9 cellular contexts compared by ENCODE assay signal in genomic region chr12:47408171-47408871, GRCh38.
DNase-seq lines count a peak whose midpoint lies in the region; ATAC-seq and TF ChIP-seq lines count a peak whose summit lies in the region.
"Had no signal": no experiment of that assay in that cellular context is flagged by ENCODE, and none has a peak within 500 bp of the region (broad histone marks: within the 10 kb centered on the region; RNA-seq: fewer than 3 reads in every experiment).

No MANE protein-coding gene starts in this region.

- H2AFZ ChIP-seq in IMR-90 (replicated peaks; ENCODE audit: low read length, poor library complexity) = no peak overlapping the region

- H3K23ac ChIP-seq in IMR-90 (ENCODE audit: low read depth, low read length) = no peak overlapping the region

- no peak overlapping the region for H3K27ac ChIP-seq in IMR-90 (ENCODE audit: insufficient read depth, low read length)
- H3K27ac ChIP-seq: BLaER1 treated with 17β-estradiol and CSF1 and Interleukin-3, amounts not matched to agents 10 nM and 100 nM had no signal

- peaks cover 8% of the 10 kb centered on the region for H3K36me3 Mint-ChIP-seq in activated CD8-positive, alpha-beta T cell treated with anti-CD3 and anti-CD28 coated beads for 36 hours (ENCODE audit: low read depth)
- H3K36me3 Mint-ChIP-seq in naive B cell = no peaks in the 10 kb centered on the region

- peaks cover 4% of the 10 kb centered on the region for H3K9me3 Mint-ChIP-seq in activated CD8-positive, alpha-beta T cell treated with anti-CD3 and anti-CD28 coated beads for 36 hours
- H3K9me3 Mint-ChIP-seq in naive B cell = peaks cover 0 to 1% (median 0%) of the 10 kb centered on the region in 7 donors

- no peak overlapping the region for H3K4me3 Mint-ChIP-seq in activated CD8-positive, alpha-beta T cell treated with anti-CD3 and anti-CD28 coated beads for 36 hours
- H3K4me3 Mint-ChIP-seq in naive B cell = peak overlapping the region in 1 of 8 donors; percentile 26

- CTCF ChIA-PET in IMR-90 (lab: Yijun Ruan, JAX) = no interaction called here
- CTCF ChIA-PET in activated CD8-positive, alpha-beta T cell treated with anti-CD3 and anti-CD28 coated beads for 36 hours (lab: Charles Lee) = interaction anchor here (0.6 to 0.9 kb wide), 6 partner anchors 10 to 375 kb away, joined by 3 to 4 read pairs (median 3); no protein-coding TSS in a partner anchor

- BruUV-seq in IMR-90 (replicated peaks; lab: Mats Ljungman, UMichigan) = no TSS peak

- in situ Hi-C loops in IMR-90 (cut with MboI; ENCODE audit: low sequenced_read_pairs) (no loop called here), G401 (cut with HindIII; ENCODE audit: low sequenced_read_pairs) (no loop called here)

- no peaks in the 10 kb centered on the region for H3K79me1 ChIP-seq in IMR-90 (ENCODE audit: low read depth in 1 of 2, low read length in 2 of 2)

- peaks cover 74% of the 10 kb centered on the region for H3K4me1 Mint-ChIP-seq in activated CD8-positive, alpha-beta T cell treated with anti-CD3 and anti-CD28 coated beads for 36 hours (ENCODE audit: low read depth)
- peaks cover 18 to 31% (median 20%) of the 10 kb centered on the region in 3 donors for H3K4me1 Mint-ChIP-seq in naive B cell

- dilution Hi-C loops in IMR-90 (cut with HindIII; ENCODE audit: low sequenced_read_pairs, unreplicated experiment) = no loop called here

- no peak overlapping the region for H3K9ac ChIP-seq in IMR-90 (ENCODE audit: low read depth, low read length)
- H3K9ac ChIP-seq: BLaER1 treated with 17β-estradiol and CSF1 and Interleukin-3, amounts not matched to agents 10 nM and 100 nM had no signal

- no peak overlapping the region for H3K56ac ChIP-seq in IMR-90 (ENCODE audit: extremely low read depth, insufficient read depth, low read length)

- H3K4me3 ChIP-seq in IMR-90 (ENCODE audit: insufficient read depth, low read depth, low read length) = no peak overlapping the region
- H3K4me3 ChIP-seq: BLaER1 treated with 17β-estradiol and CSF1 and Interleukin-3, amounts not matched to agents 10 nM and 100 nM had no signal

- H2AK5ac ChIP-seq in IMR-90 (ENCODE audit: low read depth, low read length) = no peak overlapping the region

- TF ChIP-seq RAD21 in IMR-90 (IDR thresholded peaks at IDR 0.05; ENCODE audit: low read length) = peak; percentile 33

- intact Hi-C loops in IMR-90 (cut with micrococcal nuclease) = no loop called here
- intact Hi-C loops in activated CD8-positive, alpha-beta T cell treated with anti-CD3 and anti-CD28 coated beads for 36 hours (cut with micrococcal nuclease) = no loop called here

- whole genome bisulfite sequencing in IMR-90 (ENCODE audit: extremely low coverage in 2 of 2, insufficient read length in 1 of 2), 2 experiments = 60% methylated on average over 1 of the region's 2 CpGs; no CpG with 5 or more reads in 1 of the 2 experiments

- H4K8ac ChIP-seq in IMR-90 (ENCODE audit: low read depth in 2 of 2, low read length in 2 of 2) = no peak overlapping the region

- H3K4me2 ChIP-seq in IMR-90 (ENCODE audit: low read depth, low read length) = no peak overlapping the region

- ATAC-seq in GM21717 (IDR thresholded peaks at IDR 0.05; ENCODE audit: unreplicated experiment) (peak; percentile 93), IMR-90 (ENCODE audit: low read depth) (no peak), naive B cell (ENCODE audit: low read depth in 2 of 2) (peak; percentile 99)
- ATAC-seq in activated CD8-positive, alpha-beta T cell treated with anti-CD3 and anti-CD28 coated beads for 36 hours = peak; percentile 48

- H3K27ac Mint-ChIP-seq in activated CD8-positive, alpha-beta T cell treated with anti-CD3 and anti-CD28 coated beads for 36 hours = peak overlapping the region; percentile 36
- peak overlapping the region in 3 of 6 donors; percentile 20 to 89 (median 75) for H3K27ac Mint-ChIP-seq in naive B cell

- no peaks in the 10 kb centered on the region for H3K9me3 ChIP-seq in IMR-90 (ENCODE audit: control insufficient read depth, insufficient read depth, low read length)

- no peak overlapping the region for H4K5ac ChIP-seq in IMR-90 (ENCODE audit: low read depth, low read length)

- H2AK9ac ChIP-seq in IMR-90 (replicated peaks; ENCODE audit: low read depth, low read length, poor library complexity) = no peak overlapping the region

- no peaks in the 10 kb centered on the region for H3K36me3 ChIP-seq in IMR-90 (ENCODE audit: control insufficient read depth, insufficient read depth, low read length)
- H3K36me3 ChIP-seq: BLaER1 treated with 17β-estradiol and CSF1 and Interleukin-3, amounts not matched to agents 10 nM and 100 nM had no signal

- H4K20me1 ChIP-seq in IMR-90 (ENCODE audit: insufficient read depth, low read length) = no peaks in the 10 kb centered on the region
- H4K20me1 ChIP-seq: BLaER1 treated with 17β-estradiol and CSF1 and Interleukin-3, amounts not matched to agents 10 nM and 100 nM had no signal

- H2BK5ac ChIP-seq in IMR-90 (ENCODE audit: low read depth, low read length, poor library complexity, severe bottlenecking) = no peak overlapping the region

- TF ChIP-seq POLR2A in IMR-90 (IDR thresholded peaks at IDR 0.05; ENCODE audit: low read depth, low read length) = no peak

- no peak overlapping the region for H2BK15ac ChIP-seq in IMR-90 (ENCODE audit: low read depth, low read length)

- H4K91ac ChIP-seq in IMR-90 (ENCODE audit: insufficient read depth, low read depth, low read length) = no peak overlapping the region

- peaks cover 2% of the 10 kb centered on the region for H3K4me1 ChIP-seq in IMR-90 (ENCODE audit: control insufficient read depth, insufficient read depth, low read length)

- H3K9me1 ChIP-seq in IMR-90 (ENCODE audit: insufficient read depth, low read length) = no peaks in the 10 kb centered on the region

- POLR2A ChIA-PET in IMR-90 (lab: Charles Lee; ENCODE audit: unreplicated experiment) = no interaction called here
- POLR2A ChIA-PET in activated CD8-positive, alpha-beta T cell treated with anti-CD3 and anti-CD28 coated beads for 36 hours (lab: Charles Lee) = interaction anchor here (1.9 kb wide), 1 partner anchor 196 kb away, joined by 5 read pairs; no protein-coding TSS in a partner anchor

- no peak overlapping the region for H2BK120ac ChIP-seq in IMR-90 (ENCODE audit: low read depth, low read length)

- H3K4ac ChIP-seq in IMR-90 (ENCODE audit: low read depth, low read length) = no peak overlapping the region

- H2BK20ac ChIP-seq in IMR-90 (ENCODE audit: low read depth, low read length) = no peak overlapping the region

- 0 out of 2 replicates have a peak, but pooled peaks have one; percentile 12 for TF ChIP-seq CTCF in IMR-90 (conservative IDR thresholded peaks at IDR 0.05; ENCODE audit: low read depth, low read length)
- TF ChIP-seq CTCF in activated CD8-positive, alpha-beta T cell treated with anti-CD3 and anti-CD28 coated beads for 36 hours (IDR thresholded peaks at IDR 0.05) = peak; percentile 41

- no peak overlapping the region for H3K18ac ChIP-seq in IMR-90 (ENCODE audit: low read depth, low read length)

- H3K27me3 ChIP-seq in IMR-90 (ENCODE audit: control insufficient read depth, insufficient read depth, low read length) = peaks cover 8% of the 10 kb centered on the region
- H3K27me3 ChIP-seq: BLaER1 treated with 17β-estradiol and CSF1 and Interleukin-3, amounts not matched to agents 10 nM and 100 nM had no signal

- DNase-seq in activated CD4-positive, alpha-beta T cell treated with anti-CD3 and anti-CD28 coated beads for 48 hours = peak; percentile 34
- no peak for DNase-seq in activated CD4-positive, alpha-beta T cell treated with anti-CD3 and anti-CD28 coated beads, Interleukin-2, amount 50 U/mL, for 48 hours
- DNase-seq in IMR-90 = no peak
- DNase-seq in activated CD8-positive, alpha-beta T cell treated with anti-CD3 and anti-CD28 coated beads for 36 hours = peak; percentile 59
- peak; percentile 76 for DNase-seq in naive B cell
- no peak for DNase-seq in G401 (ENCODE audit: low spot score)
- no peak for DNase-seq in SK-N-DZ (ENCODE audit: low spot score)

- no peak overlapping the region for H3K14ac ChIP-seq in IMR-90 (replicated peaks; ENCODE audit: low read depth, low read length)

- H3K27me3 Mint-ChIP-seq in activated CD8-positive, alpha-beta T cell treated with anti-CD3 and anti-CD28 coated beads for 36 hours = no peaks in the 10 kb centered on the region
- no peaks in the 10 kb centered on the region for H3K27me3 Mint-ChIP-seq in naive B cell

TF ChIP-seq in IMR-90, 13 proteins besides CTCF, POLR2A, EP300 and RAD21:
- TF ChIP-seq SMC3 (IDR thresholded peaks at IDR 0.05; ENCODE audit: low read depth, low read length) (0 out of 2 replicates have a peak, but pooled peaks have one; percentile 8), ELK1 (IDR thresholded peaks at IDR 0.05; ENCODE audit: borderline replicate concordance, low read depth, low read length) (no peak), USF2 (IDR thresholded peaks at IDR 0.05; ENCODE audit: low read depth, low read length) (no peak), MAFK (IDR thresholded peaks at IDR 0.05; ENCODE audit: low read depth, low read length) (no peak)

Comparison
In these comparisons a context has a peak if more than half of its experiments do, and no peak if none do; other contexts are left out.
1. DNase-seq: peak in activated CD4-positive, alpha-beta T cell treated with anti-CD3 and anti-CD28 coated beads for 48 hours (single experiment), activated CD8-positive, alpha-beta T cell treated with anti-CD3 and anti-CD28 coated beads for 36 hours (single experiment) and naive B cell (single experiment); none in activated CD4-positive, alpha-beta T cell treated with anti-CD3 and anti-CD28 coated beads, Interleukin-2, amount 50 U/mL, for 48 hours (0 of 2), IMR-90 (single experiment), G401 (single experiment) and SK-N-DZ (single experiment).